Comparison of ENCODE assay signal across 1 cellular context in genomic region chr6:129606664-129607063, GRCh38.
TF ChIP-seq lines count a peak whose summit lies in the region.

No MANE protein-coding gene starts in this region.

TF ChIP-seq in HepG2, 621 proteins besides CTCF, POLR2A, EP300 and RAD21 (continued from another document):
- TF ChIP-seq HIC2 (CRISPR knock-in tag; IDR thresholded peaks at IDR 0.05; ENCODE audit: low read depth) = no peak
TF ChIP-seq in HepG2: peak in this region for 0.
